In genomic region chr17:38572292-38572664, GRCh38 we compare ENCODE assay signal across 7 cellular contexts. TPM values are rescaled to one million over a fixed set of nuclear protein-coding genes. Genes with fewer than 3 reads are reported as not detected.
DNase-seq lines count a peak whose midpoint lies in the region; ATAC-seq and TF ChIP-seq lines count a peak whose summit lies in the region.

No MANE protein-coding gene starts in this region.

- no peaks in the 10 kb centered on the region for H3K36me3 Mint-ChIP-seq in stimulated activated memory B cell treated with anti-CD40 and anti-IgM and Interleukin-4, amounts not matched to agents 10 μg/mL and 1 μg/mL and 100 μg/mL, for 72 hours
- H3K36me3 Mint-ChIP-seq in activated CD4-positive, alpha-beta T cell treated with anti-CD3 and anti-CD28 coated beads, Interleukin-2, amount 10 ng/mL, durations not matched to agents 7 days and 5 days (ENCODE audit: low read depth), result no peaks in the 10 kb centered on the region

- CTCF ChIA-PET in activated CD4-positive, alpha-beta T cell treated with anti-CD3 and anti-CD28 coated beads, Interleukin-2, amount 10 ng/mL, durations not matched to agents 7 days and 5 days (lab: Charles Lee), result interaction anchor here (1.2 kb wide), 1 partner anchor 14 kb away, joined by 3 read pairs; no protein-coding TSS in a partner anchor

- H3K36me3 ChIP-seq in H7 (replicated peaks; ENCODE audit: control insufficient read depth, insufficient read depth, low read length) (no peaks in the 10 kb centered on the region), Peyer's patch (no peaks in the 10 kb centered on the region), iPS-15b (ENCODE audit: control insufficient read depth, insufficient read depth, low read length) (no peaks in the 10 kb centered on the region)

- no peaks in the 10 kb centered on the region for H3K9me3 Mint-ChIP-seq in stimulated activated memory B cell treated with anti-CD40 and anti-IgM and Interleukin-4, amounts not matched to agents 10 μg/mL and 1 μg/mL and 100 μg/mL, for 72 hours
- no peaks in the 10 kb centered on the region for H3K9me3 Mint-ChIP-seq in activated CD4-positive, alpha-beta T cell treated with anti-CD3 and anti-CD28 coated beads, Interleukin-2, amount 10 ng/mL, durations not matched to agents 7 days and 5 days

- TF ChIP-seq POLR2A in Peyer's patch (IDR thresholded peaks at IDR 0.05) (no peak), GM18505 (IDR thresholded peaks at IDR 0.05; ENCODE audit: borderline replicate concordance, extremely low read depth, insufficient read depth, insufficient read length) (no peak)

- peak; percentile 5 for ATAC-seq in stimulated activated memory B cell treated with anti-CD40 and anti-IgM and Interleukin-4, amounts not matched to agents 10 μg/mL and 1 μg/mL and 100 μg/mL, for 72 hours
- ATAC-seq in GM18505 (IDR thresholded peaks at IDR 0.05; ENCODE audit: unreplicated experiment), result no peak

- H3K27me3 Mint-ChIP-seq in stimulated activated memory B cell treated with anti-CD40 and anti-IgM and Interleukin-4, amounts not matched to agents 10 μg/mL and 1 μg/mL and 100 μg/mL, for 72 hours, result peaks cover 92% of the 10 kb centered on the region
- H3K27me3 Mint-ChIP-seq in activated CD4-positive, alpha-beta T cell treated with anti-CD3 and anti-CD28 coated beads, Interleukin-2, amount 10 ng/mL, durations not matched to agents 7 days and 5 days, result peaks cover 77% of the 10 kb centered on the region

- peak overlapping the region; percentile 34 for H3K4me3 ChIP-seq in H7 (ENCODE audit: insufficient read depth, low read depth, low read length)
- peak overlapping the region in 3 of 4 donors; percentile 25 to 43 (median 43) for H3K4me3 ChIP-seq in Peyer's patch
- peak overlapping the region; percentile 50 for H3K4me3 ChIP-seq in iPS-15b (ENCODE audit: low read depth, low read length)

- DNase-seq in H7 (no peak), Peyer's patch (no peak), NOMO-1 treated with DMSO at 0.1 percent for 48 hours (lab: John Stamatoyannopoulos, UW; ENCODE audit: unreplicated experiment) (no peak)
- DNase-seq in activated CD4-positive, alpha-beta T cell treated with anti-CD3 and anti-CD28 coated beads, Interleukin-2, amount 10 ng/mL, durations not matched to agents 7 days and 5 days, result no peak

- no peaks in the 10 kb centered on the region for H3K9me3 ChIP-seq in Peyer's patch
- no peaks in the 10 kb centered on the region for H3K9me3 ChIP-seq in iPS-15b (ENCODE audit: control insufficient read depth, insufficient read depth, low read length)

- no peak overlapping the region for H3K9ac ChIP-seq in iPS-15b (ENCODE audit: low read depth, low read length)

- POLR2A ChIA-PET in activated CD4-positive, alpha-beta T cell treated with anti-CD3 and anti-CD28 coated beads, Interleukin-2, amount 10 ng/mL, durations not matched to agents 7 days and 5 days (lab: Charles Lee), result no interaction called here

- H3K4me1 ChIP-seq in Peyer's patch (peaks cover 0 to 15% (median 6%) of the 10 kb centered on the region in 4 donors), iPS-15b (ENCODE audit: control insufficient read depth, insufficient read depth, low read length) (peaks cover 16% of the 10 kb centered on the region)

- peak overlapping the region; percentile 10 for H3K4me3 Mint-ChIP-seq in stimulated activated memory B cell treated with anti-CD40 and anti-IgM and Interleukin-4, amounts not matched to agents 10 μg/mL and 1 μg/mL and 100 μg/mL, for 72 hours
- no peak overlapping the region for H3K4me3 Mint-ChIP-seq in activated CD4-positive, alpha-beta T cell treated with anti-CD3 and anti-CD28 coated beads, Interleukin-2, amount 10 ng/mL, durations not matched to agents 7 days and 5 days

- H3K27ac ChIP-seq in Peyer's patch, result no peak overlapping the region

- H3K4me1 Mint-ChIP-seq in stimulated activated memory B cell treated with anti-CD40 and anti-IgM and Interleukin-4, amounts not matched to agents 10 μg/mL and 1 μg/mL and 100 μg/mL, for 72 hours, result peaks cover 19% of the 10 kb centered on the region
- peaks cover 1% of the 10 kb centered on the region for H3K4me1 Mint-ChIP-seq in activated CD4-positive, alpha-beta T cell treated with anti-CD3 and anti-CD28 coated beads, Interleukin-2, amount 10 ng/mL, durations not matched to agents 7 days and 5 days

- H3K27me3 ChIP-seq in H7 (ENCODE audit: control insufficient read depth, insufficient read depth, low read length) (peaks cover 98% of the 10 kb centered on the region), Peyer's patch (peaks cover 0 to 17% of the 10 kb centered on the region in 2 donors), iPS-15b (ENCODE audit: control insufficient read depth, insufficient read depth, low read length) (peaks cover 93% of the 10 kb centered on the region)

- no peak overlapping the region for H3K27ac Mint-ChIP-seq in stimulated activated memory B cell treated with anti-CD40 and anti-IgM and Interleukin-4, amounts not matched to agents 10 μg/mL and 1 μg/mL and 100 μg/mL, for 72 hours
- no peak overlapping the region for H3K27ac Mint-ChIP-seq in activated CD4-positive, alpha-beta T cell treated with anti-CD3 and anti-CD28 coated beads, Interleukin-2, amount 10 ng/mL, durations not matched to agents 7 days and 5 days

- no peak for TF ChIP-seq CTCF in Peyer's patch (IDR thresholded peaks at IDR 0.05)

RNA-seq across cellular contexts. Expression of gene SRCIN1, which starts 33.5 kb away (rescaled TPM):
- total RNA-seq in H7 (2014; rRNA removed; shearing (Covaris generic)), result 2.3 TPM in 2 replicates
- 10 to 100 TPM in 1 of 4 donors, 1 to 10 TPM in 3; 3.2 to 10.6 (median 8.4) TPM for total RNA-seq in Peyer's patch
- under 1 TPM in 1 of 2 experiments, not detected in 1; 0.06 TPM for total RNA-seq in activated CD4-positive, alpha-beta T cell treated with anti-CD3 and anti-CD28 coated beads, Interleukin-2, amount 10 ng/mL, durations not matched to agents 7 days and 5 days
